Comparison of ENCODE assay signal across 1 cellular context in genomic region chr15:77632760-77633133, GRCh38.
TF ChIP-seq lines count a peak whose summit lies in the region.

A gene with protein sequence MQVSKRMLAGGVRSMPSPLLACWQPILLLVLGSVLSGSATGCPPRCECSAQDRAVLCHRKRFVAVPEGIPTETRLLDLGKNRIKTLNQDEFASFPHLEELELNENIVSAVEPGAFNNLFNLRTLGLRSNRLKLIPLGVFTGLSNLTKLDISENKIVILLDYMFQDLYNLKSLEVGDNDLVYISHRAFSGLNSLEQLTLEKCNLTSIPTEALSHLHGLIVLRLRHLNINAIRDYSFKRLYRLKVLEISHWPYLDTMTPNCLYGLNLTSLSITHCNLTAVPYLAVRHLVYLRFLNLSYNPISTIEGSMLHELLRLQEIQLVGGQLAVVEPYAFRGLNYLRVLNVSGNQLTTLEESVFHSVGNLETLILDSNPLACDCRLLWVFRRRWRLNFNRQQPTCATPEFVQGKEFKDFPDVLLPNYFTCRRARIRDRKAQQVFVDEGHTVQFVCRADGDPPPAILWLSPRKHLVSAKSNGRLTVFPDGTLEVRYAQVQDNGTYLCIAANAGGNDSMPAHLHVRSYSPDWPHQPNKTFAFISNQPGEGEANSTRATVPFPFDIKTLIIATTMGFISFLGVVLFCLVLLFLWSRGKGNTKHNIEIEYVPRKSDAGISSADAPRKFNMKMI (minus strand): TSS chr15:77632912. CDS start chr15:77632315, 597 bp downstream.

TF ChIP-seq in GM23338, 12 proteins besides CTCF, POLR2A, EP300 and RAD21:
- TF ChIP-seq ZNF462 (CRISPR knock-in tag; IDR thresholded peaks at IDR 0.05) (no peak), ZNF114 (CRISPR knock-in tag; IDR thresholded peaks at IDR 0.05) (no peak), NANOG (IDR thresholded peaks at IDR 0.05; ENCODE audit: borderline replicate concordance) (no peak), JUNB (IDR thresholded peaks at IDR 0.05; ENCODE audit: unreplicated experiment) (no peak), STAT1 (IDR thresholded peaks at IDR 0.05; ENCODE audit: unreplicated experiment) (no peak)
